2 cellular contexts compared by ENCODE assay signal in genomic region chr10:113689574-113689973, GRCh38.
TF ChIP-seq lines count a peak whose summit lies in the region.

No MANE protein-coding gene starts in this region.

TF ChIP-seq in GM12891, 5 proteins besides CTCF, POLR2A, EP300 and RAD21:
- TF ChIP-seq SPI1 (IDR thresholded peaks at IDR 0.05; ENCODE audit: low read depth, low read length) (no peak), TAF1 (IDR thresholded peaks at IDR 0.05; ENCODE audit: low read depth, low read length) (no peak), POLR2AphosphoS5 (IDR thresholded peaks at IDR 0.05; ENCODE audit: low read depth, low read length) (no peak), PAX5 (IDR thresholded peaks at IDR 0.05; ENCODE audit: insufficient read depth, low read length, severe bottlenecking) (no peak), POU2F2 (IDR thresholded peaks at IDR 0.05; ENCODE audit: low read depth, low read length) (no peak)

TF ChIP-seq in SK-N-SH, 30 proteins besides CTCF, POLR2A, EP300 and RAD21:
- TF ChIP-seq REST (IDR thresholded peaks at IDR 0.05; ENCODE audit: low read depth, low read length), result no peak
- no peak for TF ChIP-seq USF1 (IDR thresholded peaks at IDR 0.05; ENCODE audit: borderline replicate concordance, low read depth)
- no peak for TF ChIP-seq SMC3 (IDR thresholded peaks at IDR 0.05; ENCODE audit: low read depth, low read length)
- TF ChIP-seq FOSL2 (IDR thresholded peaks at IDR 0.05; ENCODE audit: borderline replicate concordance, low read depth), result no peak
- TF ChIP-seq GABPA (IDR thresholded peaks at IDR 0.05; ENCODE audit: low read depth), result no peak
- no peak for TF ChIP-seq RCOR1 (IDR thresholded peaks at IDR 0.05; ENCODE audit: low read length)
- no peak for TF ChIP-seq RFX5 (IDR thresholded peaks at IDR 0.05; ENCODE audit: low read length)
- no peak for TF ChIP-seq POLR2AphosphoS5 (IDR thresholded peaks at IDR 0.05; ENCODE audit: low read depth, low read length)
- no peak for TF ChIP-seq GATA2 (CRISPR knock-in tag; IDR thresholded peaks at IDR 0.05)
- no peak for TF ChIP-seq SIN3A (IDR thresholded peaks at IDR 0.05; ENCODE audit: borderline replicate concordance, low read depth, low read length)
- TF ChIP-seq EZH2phosphoT487 (IDR thresholded peaks at IDR 0.05; ENCODE audit: borderline replicate concordance, low read depth), result no peak
- TF ChIP-seq RXRA (IDR thresholded peaks at IDR 0.05; ENCODE audit: borderline replicate concordance, low read depth), result no peak
- TF ChIP-seq JUND (IDR thresholded peaks at IDR 0.05), result no peak
- no peak for TF ChIP-seq TEAD4 (IDR thresholded peaks at IDR 0.05; ENCODE audit: borderline replicate concordance, insufficient read depth)
- no peak for TF ChIP-seq MAX (IDR thresholded peaks at IDR 0.05; ENCODE audit: low read depth)
- TF ChIP-seq CHD2 (IDR thresholded peaks at IDR 0.05; ENCODE audit: low read length, partially characterized antibody), result no peak
- TF ChIP-seq MXI1 (IDR thresholded peaks at IDR 0.05; ENCODE audit: low read depth, low read length), result no peak
